Comparison of ENCODE assay signal across 36 cellular contexts in the genomic region with DNA sequence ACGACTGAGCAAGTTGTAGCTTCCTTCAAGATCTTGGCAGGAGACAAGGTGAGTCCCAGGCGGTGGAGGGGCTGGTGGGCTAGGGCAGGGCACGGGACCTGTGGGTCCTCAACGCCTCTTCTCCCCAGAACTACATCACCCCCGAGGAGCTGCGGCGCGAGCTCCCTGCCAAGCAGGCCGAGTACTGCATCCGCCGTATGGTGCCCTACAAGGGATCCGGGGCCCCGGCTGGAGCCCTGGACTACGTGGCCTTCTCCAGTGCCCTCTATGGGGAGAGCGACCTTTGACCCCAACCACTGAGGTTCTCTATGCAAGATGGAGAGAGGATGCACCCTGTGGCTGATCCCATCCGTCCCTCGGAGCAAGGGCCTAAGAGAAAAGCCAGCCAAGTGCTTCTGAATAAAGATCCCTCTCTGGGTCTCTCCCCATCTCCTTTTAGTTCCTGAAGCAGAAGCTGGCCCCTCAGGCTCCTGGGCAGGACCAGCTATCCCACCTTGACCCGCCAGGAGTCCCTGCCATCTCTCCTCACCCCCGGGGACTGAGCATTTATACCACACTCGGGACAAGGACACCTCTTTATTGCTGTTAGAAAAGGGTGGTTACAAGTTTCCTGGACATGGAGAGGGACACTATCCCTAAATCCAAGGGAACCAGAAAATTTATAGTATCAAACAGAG. TPM values are rescaled to one million over a fixed set of nuclear protein-coding genes. Genes with fewer than 3 reads are reported as not detected.
"Had no signal": no experiment of that assay in that cellular context is flagged by ENCODE, and none has a peak within 500 bp of the region (broad histone marks: within the 10 kb centered on the region; RNA-seq: fewer than 3 reads in every experiment).

No MANE protein-coding gene starts in this region.

- H3K9me3 ChIP-seq: ascending aorta had no signal

- H3K36me3 Mint-ChIP-seq: activated CD4-positive, alpha-beta memory T cell treated with anti-CD3 and anti-CD28 coated beads for 36 hours; activated naive CD4-positive, alpha-beta T cell treated with anti-CD3 and anti-CD28 coated beads, Interleukin-2, amount 10 ng/mL, durations not matched to agents 7 days and 5 days; activated naive CD8-positive, alpha-beta T cell; activated naive CD8-positive, alpha-beta T cell treated with anti-CD3 and anti-CD28 coated beads, Interleukin-2, amount 10 ng/mL, durations not matched to agents 7 days and 5 days; brain had no signal

- H3K27ac ChIP-seq: ascending aorta, cardiac muscle cell, VCaP had no signal

- H3K27me3 ChIP-seq: ascending aorta, cardiac muscle cell had no signal

- H3K9me3 Mint-ChIP-seq: activated B cell treated with CpG ODN at 0.5 μM for 24 hours; activated CD4-positive, alpha-beta memory T cell treated with anti-CD3 and anti-CD28 coated beads for 36 hours; activated CD4-positive, alpha-beta T cell treated with anti-CD3 and anti-CD28 coated beads, Interleukin-2, amount 10 ng/mL, durations not matched to agents 24 days and 14 days; activated CD8-positive, alpha-beta T cell treated with anti-CD3 and anti-CD28 coated beads for 36 hours; activated naive CD4-positive, alpha-beta T cell treated with anti-CD3 and anti-CD28 coated beads, Interleukin-2, amount 10 ng/mL, durations not matched to agents 7 days and 5 days; activated naive CD4-positive, alpha-beta T cell treated with anti-CD3 and anti-CD28 coated beads, Interleukin-2, amount 50 U/mL, for 24 hours; activated naive CD8-positive, alpha-beta T cell treated with anti-CD3 and anti-CD28 coated beads, Interleukin-2, amount 10 ng/mL, durations not matched to agents 7 days and 5 days; activated naive CD8-positive, alpha-beta T cell treated with anti-CD3 and anti-CD28 coated beads, Interleukin-2, amount 50 U/mL, for 24 hours; activated T-helper 2 cell treated with anti-CD3 and anti-CD28 coated beads, Interferon-gamma antibody, Interleukin-2, Interleukin-4, amounts not matched to agents 10 μg/mL and 5 μg/mL and 100 μg/mL, durations not matched to agents 14 hours and 24 hours and 36 hours; brain; central memory CD8-positive, alpha-beta T cell; T-helper 1 cell treated with Interleukin-12 subunit alpha and Interleukin-12 subunit beta and Interleukin-4 antibody, amounts not matched to agents 30 μg/mL and 1 μg/mL, for 36 hours; T-helper 2 cell treated with Interferon-gamma antibody and Interleukin-4, amounts not matched to agents 5 μg/mL and 100 μg/mL, for 36 hours had no signal

- H3K27ac Mint-ChIP-seq: activated B cell treated with CpG ODN at 0.5 μM for 24 hours; activated CD4-positive, alpha-beta memory T cell treated with anti-CD3 and anti-CD28 coated beads for 36 hours; activated CD4-positive, alpha-beta T cell treated with anti-CD3 and anti-CD28 coated beads, Interleukin-2, amount 10 ng/mL, durations not matched to agents 24 days and 14 days; activated CD8-positive, alpha-beta T cell treated with anti-CD3 and anti-CD28 coated beads for 36 hours; activated naive CD4-positive, alpha-beta T cell treated with anti-CD3 and anti-CD28 coated beads, Interleukin-2, amount 10 ng/mL, durations not matched to agents 7 days and 5 days; activated naive CD4-positive, alpha-beta T cell treated with anti-CD3 and anti-CD28 coated beads, Interleukin-2, amount 50 U/mL, for 24 hours; activated naive CD8-positive, alpha-beta T cell; activated naive CD8-positive, alpha-beta T cell treated with anti-CD3 and anti-CD28 coated beads, Interleukin-2, amount 10 ng/mL, durations not matched to agents 7 days and 5 days; activated naive CD8-positive, alpha-beta T cell treated with anti-CD3 and anti-CD28 coated beads, Interleukin-2, amount 50 U/mL, for 24 hours; activated T-helper 2 cell treated with anti-CD3 and anti-CD28 coated beads, Interferon-gamma antibody, Interleukin-2, Interleukin-4, amounts not matched to agents 10 μg/mL and 5 μg/mL and 100 μg/mL, durations not matched to agents 14 hours and 24 hours and 36 hours; brain; T-helper 1 cell treated with Interleukin-12 subunit alpha and Interleukin-12 subunit beta and Interleukin-4 antibody, amounts not matched to agents 30 μg/mL and 1 μg/mL, for 36 hours; T-helper 2 cell treated with Interferon-gamma antibody and Interleukin-4, amounts not matched to agents 5 μg/mL and 100 μg/mL, for 36 hours had no signal

- H3K4me1 Mint-ChIP-seq: brain; central memory CD8-positive, alpha-beta T cell had no signal

- ATAC-seq: activated CD8-positive, alpha-beta T cell treated with anti-CD3 and anti-CD28 coated beads for 36 hours; activated naive CD8-positive, alpha-beta T cell treated with anti-CD3 and anti-CD28 coated beads, Interleukin-2, amount 50 U/mL, for 24 hours had no signal

- H3K4me3 ChIP-seq: ascending aorta, cardiac muscle cell had no signal

- H3K27me3 Mint-ChIP-seq: central memory CD8-positive, alpha-beta T cell had no signal

- H3K4me3 Mint-ChIP-seq: activated B cell treated with CpG ODN at 0.5 μM for 24 hours; activated CD4-positive, alpha-beta memory T cell treated with anti-CD3 and anti-CD28 coated beads for 36 hours; activated CD4-positive, alpha-beta T cell treated with anti-CD3 and anti-CD28 coated beads, Interleukin-2, amount 10 ng/mL, durations not matched to agents 24 days and 14 days; activated CD8-positive, alpha-beta T cell treated with anti-CD3 and anti-CD28 coated beads for 36 hours; activated naive CD4-positive, alpha-beta T cell treated with anti-CD3 and anti-CD28 coated beads, Interleukin-2, amount 10 ng/mL, durations not matched to agents 7 days and 5 days; activated naive CD4-positive, alpha-beta T cell treated with anti-CD3 and anti-CD28 coated beads, Interleukin-2, amount 50 U/mL, for 24 hours; activated naive CD8-positive, alpha-beta T cell; activated naive CD8-positive, alpha-beta T cell treated with anti-CD3 and anti-CD28 coated beads, Interleukin-2, amount 10 ng/mL, durations not matched to agents 7 days and 5 days; activated naive CD8-positive, alpha-beta T cell treated with anti-CD3 and anti-CD28 coated beads, Interleukin-2, amount 50 U/mL, for 24 hours; brain; central memory CD8-positive, alpha-beta T cell; T-helper 1 cell treated with Interleukin-12 subunit alpha and Interleukin-12 subunit beta and Interleukin-4 antibody, amounts not matched to agents 30 μg/mL and 1 μg/mL, for 36 hours; T-helper 2 cell treated with Interferon-gamma antibody and Interleukin-4, amounts not matched to agents 5 μg/mL and 100 μg/mL, for 36 hours had no signal

- DNase-seq: activated B cell treated with CpG ODN at 0.5 μM for 24 hours; activated CD4-positive, alpha-beta memory T cell treated with anti-CD3 and anti-CD28 coated beads for 36 hours; activated CD4-positive, alpha-beta T cell treated with anti-CD3 and anti-CD28 coated beads for 4 hours; activated CD4-positive, alpha-beta T cell treated with anti-CD3 and anti-CD28 coated beads, Interleukin-2, amount 10 ng/mL, durations not matched to agents 24 days and 14 days; activated CD4-positive, alpha-beta T cell treated with anti-CD3 and anti-CD28 coated beads, Interleukin-2, amount 50 U/mL, for 1 hour; activated CD4-positive, alpha-beta T cell treated with anti-CD3 and anti-CD28 coated beads, Interleukin-2, amount 50 U/mL, for 4 hours; activated CD4-positive, CD25-positive, alpha-beta regulatory T cell treated with anti-CD3 and anti-CD28 coated beads, Interleukin-2, amount 50 U/mL, for 72 hours; activated CD8-positive, alpha-beta memory T cell treated with anti-CD3 and anti-CD28 coated beads, Interleukin-2, amount 50 U/mL, for 4 hours; activated CD8-positive, alpha-beta T cell treated with anti-CD3 and anti-CD28 coated beads for 36 hours; activated effector memory CD4-positive, alpha-beta T cell treated with Interleukin-2 at 50 U/mL for 16 hours; activated gamma-delta T cell; activated naive CD4-positive, alpha-beta T cell treated with anti-CD3 and anti-CD28 coated beads, Interleukin-2, amount 10 ng/mL, durations not matched to agents 7 days and 5 days; activated naive CD4-positive, alpha-beta T cell treated with Interleukin-2 at 50 U/mL for 16 hours; activated naive CD8-positive, alpha-beta T cell treated with anti-CD3 and anti-CD28 coated beads, Interleukin-2, amount 10 ng/mL, durations not matched to agents 7 days and 5 days; activated naive CD8-positive, alpha-beta T cell treated with anti-CD3 and anti-CD28 coated beads, Interleukin-2, amount 50 U/mL, for 24 hours; activated T-cell treated with anti-CD3 and anti-CD28 coated beads for 4 hours; activated T-cell treated with anti-CD3 and anti-CD28 coated beads, Interleukin-2, amount 50 U/mL, for 1 hour; activated T-cell treated with anti-CD3 and anti-CD28 coated beads, Interleukin-2, amount 50 U/mL, for 48 hours; amygdala; anterior cingulate cortex; caudate nucleus; cerebellar nuclear complex; T-helper 1 cell; T-helper 2 cell; T-helper 9 cell had no signal

RNA-seq across cellular contexts. Expression of a gene that starts 16.3 kb away (rescaled TPM):
- total RNA-seq: activated B cell treated with CpG ODN at 0.5 μM for 24 hours, ascending aorta, bronchial epithelial cell had no signal
